2 cellular contexts compared by ENCODE assay signal in the genomic region with DNA sequence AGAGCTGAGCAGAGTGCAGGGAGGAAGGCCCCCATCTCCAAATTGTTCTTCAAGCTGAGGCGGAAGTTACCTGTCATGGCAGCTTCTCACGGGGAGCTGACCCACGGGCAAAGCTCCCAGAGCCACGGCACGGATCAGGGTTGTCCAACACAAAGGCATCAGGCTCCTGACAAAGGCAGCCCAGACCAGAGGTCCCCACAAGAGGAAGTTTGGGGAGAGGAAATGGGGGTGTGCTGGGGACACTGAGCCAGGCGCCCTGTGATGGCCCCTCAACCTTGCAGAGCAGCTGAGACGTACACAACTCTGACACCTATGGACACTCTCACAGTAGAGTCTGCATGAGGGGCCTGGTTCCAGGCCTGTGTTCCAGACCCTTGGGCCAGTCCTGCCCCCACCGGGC.
TF ChIP-seq lines count a peak whose summit lies in the region.

No MANE protein-coding gene starts in this region.

TF ChIP-seq in H1, 55 proteins besides CTCF, POLR2A, EP300 and RAD21:
- TF ChIP-seq KDM4A (IDR thresholded peaks at IDR 0.05; ENCODE audit: low read depth, low read length, severe bottlenecking) (no peak), KDM1A (IDR thresholded peaks at IDR 0.05; ENCODE audit: borderline replicate concordance, low read length) (no peak), HDAC6 (IDR thresholded peaks at IDR 0.05; ENCODE audit: low read depth, low read length) (no peak), TCF12 (IDR thresholded peaks at IDR 0.05; ENCODE audit: low read depth, low read length) (no peak), GTF2F1 (IDR thresholded peaks at IDR 0.05; ENCODE audit: borderline replicate concordance, low read depth, low read length) (no peak), EGR1 (IDR thresholded peaks at IDR 0.05; ENCODE audit: borderline replicate concordance, low read depth, low read length) (no peak), POU5F1 (IDR thresholded peaks at IDR 0.05; ENCODE audit: low read depth, low read length) (no peak), JUN (IDR thresholded peaks at IDR 0.05; ENCODE audit: low read depth, low read length) (no peak), CEBPB (IDR thresholded peaks at IDR 0.05; ENCODE audit: low read depth, low read length) (no peak)
- TF ChIP-seq, protein P1, sequence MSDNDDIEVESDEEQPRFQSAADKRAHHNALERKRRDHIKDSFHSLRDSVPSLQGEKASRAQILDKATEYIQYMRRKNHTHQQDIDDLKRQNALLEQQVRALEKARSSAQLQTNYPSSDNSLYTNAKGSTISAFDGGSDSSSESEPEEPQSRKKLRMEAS (IDR thresholded peaks at IDR 0.05), result no peak
TF ChIP-seq in H1: peak in this region for 0.

TF ChIP-seq in GM12891, 5 proteins besides CTCF, POLR2A, EP300 and RAD21:
- TF ChIP-seq POLR2AphosphoS5 (IDR thresholded peaks at IDR 0.05; ENCODE audit: low read depth, low read length) (no peak), PAX5 (IDR thresholded peaks at IDR 0.05; ENCODE audit: insufficient read depth, low read length, severe bottlenecking) (no peak)
